ENCODE assay signal across 8 cellular contexts in the genomic region with DNA sequence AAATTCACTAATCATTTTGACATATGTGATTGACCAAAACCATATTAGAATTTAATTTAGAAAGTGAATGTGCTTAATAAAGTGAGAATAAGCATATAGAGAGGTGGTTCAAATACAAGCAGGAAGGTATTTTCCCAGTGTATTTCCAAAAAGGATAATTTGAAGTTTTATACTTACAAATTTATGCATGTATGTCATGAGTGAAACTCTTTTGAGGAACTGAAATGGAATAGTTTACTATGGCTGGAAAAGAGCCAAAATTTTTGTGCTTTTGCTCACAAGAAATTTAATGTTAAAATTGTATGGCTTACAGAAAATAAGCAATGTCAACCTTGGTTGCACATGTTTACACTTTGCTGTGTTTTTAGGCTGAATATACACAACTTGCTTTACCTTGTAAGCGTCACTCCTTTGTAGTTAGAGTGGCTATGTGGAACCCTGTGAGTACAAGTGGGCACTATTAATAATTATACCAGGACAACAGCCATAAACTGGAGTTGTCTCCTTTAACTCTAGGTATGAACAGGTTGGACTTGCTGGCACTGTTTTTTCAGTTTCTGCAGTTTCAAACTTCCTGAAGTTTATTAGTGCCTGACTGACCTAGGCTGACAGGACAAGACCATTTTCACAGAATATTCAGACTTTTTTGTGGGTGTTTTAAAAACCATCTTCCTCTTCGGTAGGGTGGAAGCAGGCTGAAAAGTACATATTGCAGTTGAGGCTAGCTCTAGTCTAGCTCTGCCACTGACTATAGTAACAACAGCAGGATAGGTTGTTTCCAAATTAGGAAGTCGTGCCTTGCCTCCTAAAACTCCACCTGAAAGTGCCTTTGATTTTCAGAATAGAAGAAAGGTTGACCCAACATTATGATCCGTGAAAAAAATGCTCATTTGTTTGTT. TPM values are rescaled to one million over a fixed set of nuclear protein-coding genes. Genes with fewer than 3 reads are reported as not detected.
DNase-seq lines count a peak whose midpoint lies in the region; ATAC-seq and TF ChIP-seq lines count a peak whose summit lies in the region.
"Had no signal": no experiment of that assay in that cellular context is flagged by ENCODE, and none has a peak within 500 bp of the region (broad histone marks: within the 10 kb centered on the region; RNA-seq: fewer than 3 reads in every experiment).

No MANE protein-coding gene starts in this region.

- peaks cover 7% of the 10 kb centered on the region for H3K36me3 Mint-ChIP-seq in activated CD8-positive, alpha-beta T cell treated with anti-CD3 and anti-CD28 coated beads, Interleukin-2, amount 10 ng/mL, durations not matched to agents 7 days and 5 days (ENCODE audit: low read depth)
- no peaks in the 10 kb centered on the region for H3K36me3 Mint-ChIP-seq in neural crest cell (ENCODE audit: low read depth)

- intact Hi-C loops in posterior vena cava (cut with DNase I) = no loop called here

- H3K4me1 Mint-ChIP-seq in activated CD8-positive, alpha-beta T cell treated with anti-CD3 and anti-CD28 coated beads, Interleukin-2, amount 10 ng/mL, durations not matched to agents 7 days and 5 days (ENCODE audit: low read depth) = peaks cover 45% of the 10 kb centered on the region
- peaks cover 59% of the 10 kb centered on the region for H3K4me1 Mint-ChIP-seq in neural crest cell

- peak overlapping the region; percentile 60 for H3K27ac Mint-ChIP-seq in activated CD8-positive, alpha-beta T cell treated with anti-CD3 and anti-CD28 coated beads, Interleukin-2, amount 10 ng/mL, durations not matched to agents 7 days and 5 days
- H3K27ac Mint-ChIP-seq in neural crest cell (ENCODE audit: unreplicated experiment) = peak overlapping the region; percentile 35

- POLR2A ChIA-PET in activated CD8-positive, alpha-beta T cell treated with anti-CD3 and anti-CD28 coated beads, Interleukin-2, amount 10 ng/mL, durations not matched to agents 7 days and 5 days (lab: Charles Lee) = no interaction called here

- CTCF ChIA-PET in activated CD8-positive, alpha-beta T cell treated with anti-CD3 and anti-CD28 coated beads, Interleukin-2, amount 10 ng/mL, durations not matched to agents 7 days and 5 days (lab: Charles Lee) = no interaction called here

- no peak for TF ChIP-seq CTCF in neural crest cell (conservative IDR thresholded peaks at IDR 0.05)
- no peak for TF ChIP-seq CTCF in GM10266 (IDR thresholded peaks at IDR 0.05; ENCODE audit: control insufficient read depth, insufficient read depth, low read depth, missing control alignments)

- peak overlapping the region; percentile 44 for H3K4me3 Mint-ChIP-seq in activated CD8-positive, alpha-beta T cell treated with anti-CD3 and anti-CD28 coated beads, Interleukin-2, amount 10 ng/mL, durations not matched to agents 7 days and 5 days
- peak overlapping the region; percentile 21 for H3K4me3 Mint-ChIP-seq in neural crest cell

- DNase-seq in activated CD8-positive, alpha-beta T cell treated with anti-CD3 and anti-CD28 coated beads, Interleukin-2, amount 10 ng/mL, durations not matched to agents 7 days and 5 days = no peak
- no peak for DNase-seq in neural crest cell (ENCODE audit: low read depth, low spot score)
- DNase-seq in GM19238 (ENCODE audit: insufficient read length, low spot score) = no peak
- DNase-seq in GM10266 (ENCODE audit: extremely low spot score) = no peak
- no peak for DNase-seq in posterior vena cava (ENCODE audit: low spot score)
- DNase-seq: activated naive CD4-positive, alpha-beta T cell treated with anti-CD3 and anti-CD28 coated beads, Interleukin-2, amount 50 U/mL, for 16 hours had no signal

- ATAC-seq in GM19351 (IDR thresholded peaks at IDR 0.05; ENCODE audit: unreplicated experiment) = peak; percentile 28
- peak; percentile 39 for ATAC-seq in HG02798 (IDR thresholded peaks at IDR 0.05; ENCODE audit: poor library complexity, unreplicated experiment)
- ATAC-seq in activated CD8-positive, alpha-beta T cell treated with anti-CD3 and anti-CD28 coated beads, Interleukin-2, amount 10 ng/mL, durations not matched to agents 7 days and 5 days = peak; percentile 49

- no peaks in the 10 kb centered on the region for H3K9me3 Mint-ChIP-seq in activated CD8-positive, alpha-beta T cell treated with anti-CD3 and anti-CD28 coated beads, Interleukin-2, amount 10 ng/mL, durations not matched to agents 7 days and 5 days (ENCODE audit: insufficient read depth)
- no peaks in the 10 kb centered on the region for H3K9me3 Mint-ChIP-seq in neural crest cell

- H3K27me3 Mint-ChIP-seq in activated CD8-positive, alpha-beta T cell treated with anti-CD3 and anti-CD28 coated beads, Interleukin-2, amount 10 ng/mL, durations not matched to agents 7 days and 5 days (ENCODE audit: low read depth) = peaks cover 41% of the 10 kb centered on the region
- H3K27me3 Mint-ChIP-seq in neural crest cell (ENCODE audit: low read depth) = peaks cover 6% of the 10 kb centered on the region

RNA-seq across cellular contexts. Expression of gene AFDN, which starts 6.0 kb away (rescaled TPM):
- total RNA-seq in activated CD8-positive, alpha-beta T cell treated with anti-CD3 and anti-CD28 coated beads, Interleukin-2, amount 10 ng/mL, durations not matched to agents 7 days and 5 days = 10 to 100 TPM; 20.9 to 24.2 TPM
- total RNA-seq in neural crest cell (142 and 143 TPM in 2 replicates), posterior vena cava (10 to 100 TPM; 49.3 to 68.6 TPM)
